27 cellular contexts compared by ENCODE assay signal in genomic region chr2:30134582-30134981, GRCh38.
"Had no signal": no experiment of that assay in that cellular context is flagged by ENCODE, and none has a peak within 500 bp of the region (broad histone marks: within the 10 kb centered on the region; RNA-seq: fewer than 3 reads in every experiment).

No MANE protein-coding gene starts in this region.

- ATAC-seq: activated CD4-positive, CD25-positive, alpha-beta regulatory T cell treated with anti-CD3 and anti-CD28 coated beads, Interleukin-2, amount 50 U/mL, for 24 hours; activated CD8-positive, alpha-beta T cell treated with anti-CD3 and anti-CD28 coated beads for 36 hours; activated naive CD8-positive, alpha-beta T cell treated with anti-CD3 and anti-CD28 coated beads, Interleukin-2, amount 50 U/mL, for 24 hours; body of pancreas; gastroesophageal sphincter; T-helper 17 cell had no signal

- DNase-seq: activated B cell treated with CpG ODN at 0.5 μM for 24 hours; activated CD4-positive, alpha-beta T cell treated with anti-CD3 and anti-CD28 coated beads for 48 hours; activated CD4-positive, alpha-beta T cell treated with anti-CD3 and anti-CD28 coated beads, Interleukin-2, amount 50 U/mL, for 1 hour; activated CD4-positive, alpha-beta T cell treated with anti-CD3 and anti-CD28 coated beads, Interleukin-2, amount 50 U/mL, for 48 hours; activated CD8-positive, alpha-beta memory T cell treated with anti-CD3 and anti-CD28 coated beads for 24 hours; activated CD8-positive, alpha-beta T cell treated with anti-CD3 and anti-CD28 coated beads for 36 hours; activated effector memory CD4-positive, alpha-beta T cell treated with anti-CD3 and anti-CD28 coated beads, Interleukin-2, amount 50 U/mL, for 16 hours; activated naive CD4-positive, alpha-beta T cell treated with anti-CD3 and anti-CD28 coated beads for 36 hours; activated naive CD8-positive, alpha-beta T cell treated with anti-CD3 and anti-CD28 coated beads for 36 hours; activated naive CD8-positive, alpha-beta T cell treated with anti-CD3 and anti-CD28 coated beads, Interleukin-2, amount 50 U/mL, for 24 hours; activated T-cell treated with anti-CD3 and anti-CD28 coated beads, Interleukin-2, amount 50 U/mL, for 1 hour; activated T-cell treated with anti-CD3 and anti-CD28 coated beads, Interleukin-2, amount 50 U/mL, for 48 hours; adrenal gland; amygdala; aorta; body of pancreas; caudate nucleus; cortex of kidney; effector CD8-positive, alpha-beta T cell; esophagus squamous epithelium; foreskin melanocyte; T-helper 1 cell; T-helper 17 cell; T1000; WERI-Rb-1 had no signal
